9 cellular contexts compared by ENCODE assay signal in genomic region chr15:77066961-77067690, GRCh38.
A peak's percentile ranks its signal among the peaks of the same experiment; 100 is the strongest.
DNase-seq lines count a peak whose midpoint lies in the region; ATAC-seq and TF ChIP-seq lines count a peak whose summit lies in the region.
"Had no signal": no experiment of that assay in that cellular context is flagged by ENCODE, and none has a peak within 500 bp of the region (broad histone marks: within the 10 kb centered on the region; RNA-seq: fewer than 3 reads in every experiment).

No MANE protein-coding gene starts in this region.

- H3K4me3 ChIP-seq in duodenal mucosa (ENCODE audit: low read depth in 1 of 2, low read length in 2 of 2) (peak overlapping the region; percentile 25 to 45), parathyroid adenoma (ENCODE audit: low read depth, low read length) (no peak overlapping the region)

- peaks cover 22% of the 10 kb centered on the region for H3K79me2 ChIP-seq in parathyroid adenoma

- peak overlapping the region; percentile 2 to 36 for H3K9ac ChIP-seq in duodenal mucosa (ENCODE audit: low read depth in 1 of 2, low read length in 2 of 2)
- no peak overlapping the region for H3K9ac ChIP-seq in parathyroid adenoma

- H3K36me3 ChIP-seq in duodenal mucosa (ENCODE audit: control insufficient read depth in 1 of 2, insufficient read depth in 2 of 2, low read length in 2 of 2) (no peaks in the 10 kb centered on the region), parathyroid adenoma (ENCODE audit: control insufficient read depth, insufficient read depth, low read length) (no peaks in the 10 kb centered on the region)

- H3K9me3 ChIP-seq in duodenal mucosa (ENCODE audit: control insufficient read depth in 1 of 2, low read length in 2 of 2) (no peaks in the 10 kb centered on the region), parathyroid adenoma (ENCODE audit: control insufficient read depth, low read length) (no peaks in the 10 kb centered on the region)

- H3K27me3 ChIP-seq in duodenal mucosa (ENCODE audit: control insufficient read depth in 1 of 2, insufficient read depth in 2 of 2, low read length in 2 of 2) (no peaks in the 10 kb centered on the region), parathyroid adenoma (ENCODE audit: control insufficient read depth, insufficient read depth, low read length) (no peaks in the 10 kb centered on the region)

- peak; percentile 23 for DNase-seq in ELR (ENCODE audit: low read depth)
- DNase-seq in NCI-H2029 treated with DMSO at 0.1 percent for 48 hours (lab: John Stamatoyannopoulos, UW) = peak; percentile 9
- no peak for DNase-seq in activated CD4-positive, CD25-positive, alpha-beta regulatory T cell (lab: John Stamatoyannopoulos, UW)
- no peak for DNase-seq in stimulated activated CD4-positive, alpha-beta T cell treated with anti-CD3 and anti-CD28 coated beads, Interleukin-4, amount 100 ng/mL, for 4 hours
- no peak for DNase-seq in activated naive CD4-positive, alpha-beta T cell treated with Interleukin-2 at 50 U/mL for 16 hours
- DNase-seq: trophoblast cell had no signal

- H3K4me1 ChIP-seq in duodenal mucosa (ENCODE audit: control insufficient read depth in 1 of 2, insufficient read depth in 2 of 2, low read length in 2 of 2) (peaks cover 44 to 59% of the 10 kb centered on the region in 2 donors), parathyroid adenoma (peaks cover 7% of the 10 kb centered on the region)

- TF ChIP-seq CTCF in parathyroid adenoma (IDR thresholded peaks at IDR 0.05) = no peak

- peak overlapping the region; percentile 14 for H3K4me2 ChIP-seq in parathyroid adenoma (ENCODE audit: low read length)

- no peak for ATAC-seq in HG03196 (IDR thresholded peaks at IDR 0.05; ENCODE audit: unreplicated experiment)

- H3K27ac ChIP-seq in duodenal mucosa (ENCODE audit: low read depth, low read length) (peak overlapping the region; percentile 55), parathyroid adenoma (no peak overlapping the region)

- H2AFZ ChIP-seq in parathyroid adenoma = no peak overlapping the region

Comparison
In these comparisons a context has a peak if more than half of its experiments do, and no peak if none do; other contexts are left out.
1. DNase-seq: peak in ELR (single experiment) and NCI-H2029 treated with DMSO at 0.1 percent for 48 hours (single experiment); none in activated CD4-positive, CD25-positive, alpha-beta regulatory T cell (0 of 4), stimulated activated CD4-positive, alpha-beta T cell treated with anti-CD3 and anti-CD28 coated beads, Interleukin-4, amount 100 ng/mL, for 4 hours (0 of 2) and activated naive CD4-positive, alpha-beta T cell treated with Interleukin-2 at 50 U/mL for 16 hours (single experiment).